1 cellular context compared by ENCODE assay signal in genomic region chr17:18161226-18162094, GRCh38.
TF ChIP-seq lines count a peak whose summit lies in the region.

No MANE protein-coding gene starts in this region.

TF ChIP-seq in WTC11, 78 proteins besides CTCF, POLR2A, EP300 and RAD21 (continued from another document):
- TF ChIP-seq ATF2 (CRISPR knock-in tag; IDR thresholded peaks at IDR 0.05; ENCODE audit: borderline replicate concordance, low read depth) (no peak), HMGA2 (CRISPR knock-in tag; IDR thresholded peaks at IDR 0.05) (no peak), ESRRA (CRISPR knock-in tag; IDR thresholded peaks at IDR 0.05; ENCODE audit: borderline replicate concordance) (no peak), CREM (CRISPR knock-in tag; IDR thresholded peaks at IDR 0.05) (no peak), AR (CRISPR knock-in tag; IDR thresholded peaks at IDR 0.05) (no peak), NR2C2 (CRISPR knock-in tag; IDR thresholded peaks at IDR 0.05) (no peak)
